In genomic region chr16:66520406-66521194, GRCh38 we compare ENCODE assay signal across 1 cellular context.
TF ChIP-seq lines count a peak whose summit lies in the region.

No MANE protein-coding gene starts in this region.

TF ChIP-seq in SK-N-SH, 30 proteins besides CTCF, POLR2A, EP300 and RAD21 (continued from another document):
- TF ChIP-seq, protein P1, sequence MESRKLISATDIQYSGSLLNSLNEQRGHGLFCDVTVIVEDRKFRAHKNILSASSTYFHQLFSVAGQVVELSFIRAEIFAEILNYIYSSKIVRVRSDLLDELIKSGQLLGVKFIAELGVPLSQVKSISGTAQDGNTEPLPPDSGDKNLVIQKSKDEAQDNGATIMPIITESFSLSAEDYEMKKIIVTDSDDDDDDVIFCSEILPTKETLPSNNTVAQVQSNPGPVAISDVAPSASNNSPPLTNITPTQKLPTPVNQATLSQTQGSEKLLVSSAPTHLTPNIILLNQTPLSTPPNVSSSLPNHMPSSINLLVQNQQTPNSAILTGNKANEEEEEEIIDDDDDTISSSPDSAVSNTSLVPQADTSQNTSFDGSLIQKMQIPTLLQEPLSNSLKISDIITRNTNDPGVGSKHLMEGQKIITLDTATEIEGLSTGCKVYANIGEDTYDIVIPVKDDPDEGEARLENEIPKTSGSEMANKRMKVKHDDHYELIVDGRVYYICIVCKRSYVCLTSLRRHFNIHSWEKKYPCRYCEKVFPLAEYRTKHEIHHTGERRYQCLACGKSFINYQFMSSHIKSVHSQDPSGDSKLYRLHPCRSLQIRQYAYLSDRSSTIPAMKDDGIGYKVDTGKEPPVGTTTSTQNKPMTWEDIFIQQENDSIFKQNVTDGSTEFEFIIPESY (IDR thresholded peaks at IDR 0.05; ENCODE audit: borderline replicate concordance, low read depth), result no peak
- TF ChIP-seq NFIC (IDR thresholded peaks at IDR 0.05; ENCODE audit: borderline replicate concordance), result no peak
- no peak for TF ChIP-seq TAF1 (IDR thresholded peaks at IDR 0.05; ENCODE audit: borderline replicate concordance, low read depth, low read length)
- no peak for TF ChIP-seq GATA2 (CRISPR knock-in tag; IDR thresholded peaks at IDR 0.05)
- TF ChIP-seq, protein P2, sequence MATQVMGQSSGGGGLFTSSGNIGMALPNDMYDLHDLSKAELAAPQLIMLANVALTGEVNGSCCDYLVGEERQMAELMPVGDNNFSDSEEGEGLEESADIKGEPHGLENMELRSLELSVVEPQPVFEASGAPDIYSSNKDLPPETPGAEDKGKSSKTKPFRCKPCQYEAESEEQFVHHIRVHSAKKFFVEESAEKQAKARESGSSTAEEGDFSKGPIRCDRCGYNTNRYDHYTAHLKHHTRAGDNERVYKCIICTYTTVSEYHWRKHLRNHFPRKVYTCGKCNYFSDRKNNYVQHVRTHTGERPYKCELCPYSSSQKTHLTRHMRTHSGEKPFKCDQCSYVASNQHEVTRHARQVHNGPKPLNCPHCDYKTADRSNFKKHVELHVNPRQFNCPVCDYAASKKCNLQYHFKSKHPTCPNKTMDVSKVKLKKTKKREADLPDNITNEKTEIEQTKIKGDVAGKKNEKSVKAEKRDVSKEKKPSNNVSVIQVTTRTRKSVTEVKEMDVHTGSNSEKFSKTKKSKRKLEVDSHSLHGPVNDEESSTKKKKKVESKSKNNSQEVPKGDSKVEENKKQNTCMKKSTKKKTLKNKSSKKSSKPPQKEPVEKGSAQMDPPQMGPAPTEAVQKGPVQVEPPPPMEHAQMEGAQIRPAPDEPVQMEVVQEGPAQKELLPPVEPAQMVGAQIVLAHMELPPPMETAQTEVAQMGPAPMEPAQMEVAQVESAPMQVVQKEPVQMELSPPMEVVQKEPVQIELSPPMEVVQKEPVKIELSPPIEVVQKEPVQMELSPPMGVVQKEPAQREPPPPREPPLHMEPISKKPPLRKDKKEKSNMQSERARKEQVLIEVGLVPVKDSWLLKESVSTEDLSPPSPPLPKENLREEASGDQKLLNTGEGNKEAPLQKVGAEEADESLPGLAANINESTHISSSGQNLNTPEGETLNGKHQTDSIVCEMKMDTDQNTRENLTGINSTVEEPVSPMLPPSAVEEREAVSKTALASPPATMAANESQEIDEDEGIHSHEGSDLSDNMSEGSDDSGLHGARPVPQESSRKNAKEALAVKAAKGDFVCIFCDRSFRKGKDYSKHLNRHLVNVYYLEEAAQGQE (IDR thresholded peaks at IDR 0.05; ENCODE audit: low read depth, low read length), result no peak
- no peak for TF ChIP-seq FOXJ3 (CRISPR knock-in tag; IDR thresholded peaks at IDR 0.05)
- no peak for TF ChIP-seq TCF12 (IDR thresholded peaks at IDR 0.05)
- TF ChIP-seq EZH2phosphoT487 (IDR thresholded peaks at IDR 0.05; ENCODE audit: borderline replicate concordance, low read depth), result no peak
- TF ChIP-seq NRF1 (IDR thresholded peaks at IDR 0.05; ENCODE audit: low read depth, low read length), result no peak
